Comparison of ENCODE assay signal across 8 cellular contexts in genomic region chr12:15151141-15152091, GRCh38.
A peak's percentile ranks its signal among the peaks of the same experiment; 100 is the strongest.
DNase-seq lines count a peak whose midpoint lies in the region; ATAC-seq, FAIRE-seq and TF ChIP-seq lines count a peak whose summit lies in the region.

No MANE protein-coding gene starts in this region.

- ATAC-seq in foreskin keratinocyte (peak; percentile 38), sciatic nerve (peak; percentile 85)

- H3K27ac ChIP-seq in foreskin keratinocyte, result no peak overlapping the region

- intact Hi-C loops in sciatic nerve (cut with DNase I), result loop anchor here (5.0 kb wide), 1 partner anchor 71 kb away; the partner anchor contains the start of gene RERG

- TF ChIP-seq CTCF in foreskin keratinocyte (conservative IDR thresholded peaks at IDR 0.05), result peak; percentile 75

- peak; percentile 31 for FAIRE-seq in GM19239 (lab: Jason Lieb, UNC)

- DNase-seq in GM19239 (ENCODE audit: insufficient read length, low spot score), result no peak
- DNase-seq in OCI-M1 (lab: John Stamatoyannopoulos, UW), result peak; percentile 57
- peak in 1 of 2 donors; percentile 9 for DNase-seq in foreskin keratinocyte
- DNase-seq in sciatic nerve (ENCODE audit: low spot score), result no peak
- DNase-seq in KG1 (lab: John Stamatoyannopoulos, UW), result no peak
- DNase-seq in activated T-cell treated with anti-CD3 and anti-CD28 coated beads, Interleukin-2, amount 50 U/mL, for 48 hours, result no peak
- no peak for DNase-seq in amniotic stem cell (lab: John Stamatoyannopoulos, UW)
- DNase-seq in stimulated activated CD4-positive, alpha-beta T cell treated with anti-CD3 and anti-CD28 coated beads, Interleukin-4, amount 100 ng/mL, for 1 hour, result no peak

- H3K4me1 ChIP-seq in foreskin keratinocyte, result peaks cover 9% of the 10 kb centered on the region

- no peaks in the 10 kb centered on the region for H3K27me3 ChIP-seq in foreskin keratinocyte
